1 cellular context compared by ENCODE assay signal in the genomic region with DNA sequence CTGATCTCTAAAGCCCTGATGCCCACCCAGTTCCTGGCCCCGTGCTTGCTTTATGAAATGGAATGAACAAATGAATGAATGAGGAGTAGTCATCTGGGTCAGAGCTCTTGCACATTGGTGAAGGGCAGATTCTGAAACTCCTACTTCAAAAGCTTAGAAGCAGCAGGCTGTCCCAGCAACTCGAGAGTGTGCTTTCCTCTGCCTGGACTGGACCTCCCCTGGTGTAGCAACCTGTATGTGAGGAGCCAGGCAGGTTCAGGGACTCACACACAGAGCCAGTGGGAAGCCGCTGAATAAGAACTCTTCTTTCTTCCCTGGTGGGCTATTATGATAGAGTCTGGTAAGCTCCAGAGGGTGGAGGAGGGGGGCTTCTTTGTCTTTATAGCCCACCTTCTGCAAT.
TF ChIP-seq lines count a peak whose summit lies in the region.

No MANE protein-coding gene starts in this region.

TF ChIP-seq in GM23338, 12 proteins besides CTCF, POLR2A, EP300 and RAD21 (continued from another document):
- no peak for TF ChIP-seq ZNF462 (CRISPR knock-in tag; IDR thresholded peaks at IDR 0.05)
- TF ChIP-seq NANOG (IDR thresholded peaks at IDR 0.05; ENCODE audit: borderline replicate concordance), result no peak
- TF ChIP-seq STAT1 (IDR thresholded peaks at IDR 0.05; ENCODE audit: unreplicated experiment), result no peak
- TF ChIP-seq JUNB (IDR thresholded peaks at IDR 0.05; ENCODE audit: unreplicated experiment), result no peak
- no peak for TF ChIP-seq EZH2phosphoT487 (IDR thresholded peaks at IDR 0.05; ENCODE audit: unreplicated experiment)
- TF ChIP-seq ZNF331 (CRISPR knock-in tag; IDR thresholded peaks at IDR 0.05; ENCODE audit: low read depth), result no peak
- no peak for TF ChIP-seq CREB1 (CRISPR knock-in tag; IDR thresholded peaks at IDR 0.05; ENCODE audit: low read depth)
- no peak for TF ChIP-seq REST (IDR thresholded peaks at IDR 0.05; ENCODE audit: unreplicated experiment)
- TF ChIP-seq POLR2AphosphoS5 (IDR thresholded peaks at IDR 0.05; ENCODE audit: low read depth), result no peak
- no peak for TF ChIP-seq ETS1 (IDR thresholded peaks at IDR 0.05)
